ENCODE assay signal across 21 cellular contexts in genomic region chr12:108097160-108097911, GRCh38. TPM values are rescaled to one million over a fixed set of nuclear protein-coding genes. Genes with fewer than 3 reads are reported as not detected.
DNase-seq lines count a peak whose midpoint lies in the region; ATAC-seq, FAIRE-seq and TF ChIP-seq lines count a peak whose summit lies in the region.
"Had no signal": no experiment of that assay in that cellular context is flagged by ENCODE, and none has a peak within 500 bp of the region (broad histone marks: within the 10 kb centered on the region; RNA-seq: fewer than 3 reads in every experiment).

No MANE protein-coding gene starts in this region.

- no peak for FAIRE-seq in K562 (lab: Jason Lieb, UNC)
- FAIRE-seq: GM12892, GM19239, H54 had no signal

- in situ Hi-C loops in K562 (cut with MboI): loop anchor here (5.0 kb wide), 1 partner anchor 100 kb away; no protein-coding TSS in a partner anchor

- TF ChIP-seq POLR2A in K562 (conservative IDR thresholded peaks at IDR 0.05): no peak

- no peak overlapping the region for H2AFZ ChIP-seq in K562 (ENCODE audit: low read depth, low read length)
- H2AFZ ChIP-seq: GM23248 had no signal

- intact Hi-C loops in Right ventricle myocardium inferior (cut with DNase I) (loop anchor here (10.0 kb wide), 1 partner anchor 357 kb away; no protein-coding TSS in a partner anchor), left ventricle myocardium inferior (cut with micrococcal nuclease) (no loop called here), K562 (cut with micrococcal nuclease) (loop anchor here (10.0 kb wide), 1 partner anchor 397 kb away; no protein-coding TSS in a partner anchor), aorta (cut with DNase I) (loop anchor here (5.0 kb wide), 2 partner anchors 105 to 360 kb away; no protein-coding TSS in a partner anchor)

- no peak for TF ChIP-seq RAD21 in K562 (CRISPR knock-in tag; conservative IDR thresholded peaks at IDR 0.05 in 1 of 2, IDR thresholded peaks at IDR 0.05 in 1 of 2)

- no peak overlapping the region for H3K4me3 ChIP-seq in left ventricle myocardium inferior
- no peak overlapping the region for H3K4me3 ChIP-seq in K562
- H3K4me3 ChIP-seq in aorta (ENCODE audit: low read length in 2 of 2): no peak overlapping the region
- H3K4me3 ChIP-seq: BLaER1, GM23248 had no signal

- WGBS in K562 (ENCODE audit: insufficient coverage, low coverage, missing lambda C conversion rate): 15% methylated on average over 3 of the region's 3 CpGs
- WGBS in aorta, 2 donors: 66 to 75% methylated on average over 3 of the region's 3 CpGs

- H3K27ac ChIP-seq in left ventricle myocardium inferior (replicated peaks): no peak overlapping the region
- no peak overlapping the region for H3K27ac ChIP-seq in K562 (ENCODE audit: extremely low read depth, low read depth, low read length)
- no peak overlapping the region for H3K27ac ChIP-seq in aorta (ENCODE audit: low read depth in 1 of 2, low read length in 2 of 2)
- H3K27ac ChIP-seq: 22Rv1, BLaER1, GM23248, HL-60 had no signal

- no TSS peak for BruUV-seq in K562 (replicated peaks; lab: Mats Ljungman, UMichigan)

- H4K20me1 ChIP-seq in K562 (replicated peaks; ENCODE audit: control insufficient read depth, insufficient read depth, low read length): no peaks in the 10 kb centered on the region
- H4K20me1 ChIP-seq: BLaER1 had no signal

- no peak overlapping the region for H3K9ac ChIP-seq in K562 (ENCODE audit: insufficient read depth in 1 of 2, low read depth in 2 of 2, low read length in 2 of 2)
- H3K9ac ChIP-seq: BLaER1, GM23248 had no signal

- TF ChIP-seq EP300 in K562 (IDR thresholded peaks at IDR 0.05; ENCODE audit: low read length): no peak

- H3K27me3 ChIP-seq in left ventricle myocardium inferior (ENCODE audit: low read depth): peaks cover 94% of the 10 kb centered on the region
- peaks cover 9 to 11% of the 10 kb centered on the region in 2 experiments; a peak in 3 of 5 replicates for H3K27me3 ChIP-seq in K562 (ENCODE audit: control insufficient read depth in 2 of 2, insufficient read depth in 2 of 2, low read length in 2 of 2)
- peaks cover 0 to 2% of the 10 kb centered on the region in 2 donors for H3K27me3 ChIP-seq in aorta (ENCODE audit: control insufficient read depth in 1 of 2, insufficient read depth in 2 of 2, low read length in 1 of 2)
- H3K27me3 ChIP-seq: BLaER1 had no signal

- H3K4me1 ChIP-seq in left ventricle myocardium inferior (no peaks in the 10 kb centered on the region), K562 (replicated peaks in 1 of 2; ENCODE audit: control insufficient read depth in 2 of 2, insufficient read depth in 2 of 2, low read length in 2 of 2) (peaks cover 4 to 10% of the 10 kb centered on the region in 2 experiments; a peak in 4 of 5 replicates), aorta (ENCODE audit: control insufficient read depth in 1 of 2, insufficient read depth in 2 of 2, low read length in 2 of 2) (no peaks in the 10 kb centered on the region)
- H3K4me1 ChIP-seq: BLaER1, Caco-2 had no signal

- H3K79me2 ChIP-seq in K562 (ENCODE audit: control insufficient read depth, insufficient read depth, low read length): no peaks in the 10 kb centered on the region

- CTCF ChIA-PET in K562 (lab: Yijun Ruan, JAX; ENCODE audit: low intra/inter-chr PET ratio): interaction anchor here (0.6 kb wide), 1 partner anchor 98 kb away, joined by 3 read pairs; no protein-coding TSS in a partner anchor

- H3K4me2 ChIP-seq in K562 (ENCODE audit: insufficient read depth, low read length): no peak overlapping the region
- H3K4me2 ChIP-seq: BLaER1 had no signal

- ATAC-seq in Right ventricle myocardium inferior (peak; percentile 87), K562 (no peak), aorta (ENCODE audit: low FRiP score) (peak; percentile 44), GM19351 (IDR thresholded peaks at IDR 0.05; ENCODE audit: unreplicated experiment) (no peak)
- ATAC-seq: HCT116 had no signal

- POLR2A ChIA-PET in K562 (lab: Yijun Ruan, JAX): no interaction called here

- H3K9me1 ChIP-seq in K562 (ENCODE audit: control insufficient read depth, insufficient read depth, low read length): no peaks in the 10 kb centered on the region

- TF ChIP-seq CTCF in left ventricle myocardium inferior (IDR thresholded peaks at IDR 0.05; ENCODE audit: borderline replicate concordance) (no peak), K562 (IDR thresholded peaks at IDR 0.05 in 2 of 3, conservative IDR thresholded peaks at IDR 0.05 in 1 of 3; ENCODE audit: insufficient read depth in 2 of 3, low read depth in 1 of 3, low read length in 3 of 3) (no peak)

- H3K9me3 ChIP-seq in left ventricle myocardium inferior (replicated peaks): no peaks in the 10 kb centered on the region
- no peaks in the 10 kb centered on the region for H3K9me3 ChIP-seq in K562 (replicated peaks; ENCODE audit: control insufficient read depth, insufficient read depth, low read depth, low read length)
- H3K9me3 ChIP-seq in aorta (ENCODE audit: control insufficient read depth, low read length): no peaks in the 10 kb centered on the region
- H3K9me3 ChIP-seq: BLaER1, Caco-2 had no signal

- no peak for DNase-seq in Right ventricle myocardium inferior (ENCODE audit: missing footprints)
- no peak for DNase-seq in left ventricle myocardium inferior
- DNase-seq in K562 (ENCODE audit: extremely low read depth in 1 of 4, low spot score in 3 of 4): peak in 2 of 4 experiments; percentile 24 to 26
- DNase-seq in islet precursor cell: peak; percentile 24
- no peak for DNase-seq in aorta
- DNase-seq in activated CD4-positive, alpha-beta T cell treated with anti-CD3 and anti-CD28 coated beads for 48 hours: no peak
- no peak for DNase-seq in 8988T
- DNase-seq: AML-193; Caco-2; CD8-positive, alpha-beta memory T cell; DND-41; GDM1; GM23248 had no signal

- H3K36me3 ChIP-seq in left ventricle myocardium inferior (no peaks in the 10 kb centered on the region), K562 (ENCODE audit: control insufficient read depth, insufficient read depth, low read length) (no peaks in the 10 kb centered on the region), aorta (ENCODE audit: control insufficient read depth in 1 of 2, insufficient read depth in 2 of 2, low read length in 1 of 2) (no peaks in the 10 kb centered on the region)
- H3K36me3 ChIP-seq: BLaER1 had no signal

TF ChIP-seq in K562, 482 proteins besides CTCF, POLR2A, EP300 and RAD21:
- no peak for TF ChIP-seq RCOR1 (IDR thresholded peaks at IDR 0.05; ENCODE audit: borderline replicate concordance in 1 of 2, low read depth in 2 of 2, low read length in 2 of 2)
- TF ChIP-seq, protein P1, sequence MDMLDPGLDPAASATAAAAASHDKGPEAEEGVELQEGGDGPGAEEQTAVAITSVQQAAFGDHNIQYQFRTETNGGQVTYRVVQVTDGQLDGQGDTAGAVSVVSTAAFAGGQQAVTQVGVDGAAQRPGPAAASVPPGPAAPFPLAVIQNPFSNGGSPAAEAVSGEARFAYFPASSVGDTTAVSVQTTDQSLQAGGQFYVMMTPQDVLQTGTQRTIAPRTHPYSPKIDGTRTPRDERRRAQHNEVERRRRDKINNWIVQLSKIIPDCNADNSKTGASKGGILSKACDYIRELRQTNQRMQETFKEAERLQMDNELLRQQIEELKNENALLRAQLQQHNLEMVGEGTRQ (CRISPR knock-in tag; IDR thresholded peaks at IDR 0.05): peak; percentile 21; the same call in 1 of the 2 replicates
- TF ChIP-seq ETS2 (tag; IDR thresholded peaks at IDR 0.05; ENCODE audit: borderline replicate concordance, poor library complexity, severe bottlenecking): no peak
- TF ChIP-seq, protein P2, sequence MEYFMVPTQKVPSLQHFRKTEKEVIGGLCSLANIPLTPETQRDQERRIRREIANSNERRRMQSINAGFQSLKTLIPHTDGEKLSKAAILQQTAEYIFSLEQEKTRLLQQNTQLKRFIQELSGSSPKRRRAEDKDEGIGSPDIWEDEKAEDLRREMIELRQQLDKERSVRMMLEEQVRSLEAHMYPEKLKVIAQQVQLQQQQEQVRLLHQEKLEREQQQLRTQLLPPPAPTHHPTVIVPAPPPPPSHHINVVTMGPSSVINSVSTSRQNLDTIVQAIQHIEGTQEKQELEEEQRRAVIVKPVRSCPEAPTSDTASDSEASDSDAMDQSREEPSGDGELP (CRISPR knock-in tag; IDR thresholded peaks at IDR 0.05; ENCODE audit: borderline replicate concordance): no peak
- no peak for TF ChIP-seq PCBP1 (IDR thresholded peaks at IDR 0.05; ENCODE audit: low read depth, low read length, poor library complexity, severe bottlenecking)
- peak; percentile 92 for TF ChIP-seq NFYB (IDR thresholded peaks at IDR 0.05; ENCODE audit: extremely low read depth, insufficient read length)
- peak; percentile 57 for TF ChIP-seq RBM25 (IDR thresholded peaks at IDR 0.05; ENCODE audit: low read depth, low read length, severe bottlenecking)

RNA-seq across cellular contexts. Expression of gene WSCD2, which starts 31.8 kb away (rescaled TPM):
- 0.73 TPM for total RNA-seq in Right ventricle myocardium inferior
- 0.14 TPM for total RNA-seq in left ventricle myocardium inferior
- 0.65 and 4.6 TPM in 2 replicates for total RNA-seq in K562 (2011; cell fraction: chromatin; rRNA removed; ENCODE audit: low replicate concordance)
- 0.33 and 1.8 TPM in 2 replicates for total RNA-seq in K562 (2011; cell fraction: nucleolus; rRNA removed)
- 2.8 and 3.4 TPM in 2 replicates for total RNA-seq in K562 (2011; cell fraction: nucleoplasm; rRNA removed)
- total RNA-seq in K562 (2014; rRNA removed): 4.0 and 4.9 TPM in 2 replicates
- 3.0 TPM in 2 replicates for total RNA-seq in K562 (2014; rRNA removed; fragmentation: Illumina TruSeq; extraction: Trizol)
- 13.9 and 14.1 TPM in 2 replicates for total RNA-seq in K562 (2015; rRNA removed; fragmentation: Illumina TruSeq; extraction: Trizol)
- 4.0 and 5.0 TPM in 2 replicates for total RNA-seq in K562 (2021)
- 0.88 and 0.91 TPM in 2 replicates for polyA plus RNA-seq in K562 (2011; rRNA removed)
- 0.15 and 0.38 TPM in 2 replicates for polyA plus RNA-seq in K562 (2011; cell fraction: cytosol; rRNA removed)
- 0.50 and 1.4 TPM in 2 replicates for polyA plus RNA-seq in K562 (2011; cell fraction: nucleus; rRNA removed)
- 9.3 and 12.5 TPM in 2 replicates for polyA plus RNA-seq in K562 (2012)
- polyA plus RNA-seq in K562 (2014; fragmentation: Illumina TruSeq; extraction: Trizol): 2.8 and 5.2 TPM in 2 replicates
- under 1 TPM; 0.72 to 0.89 TPM for polyA plus RNA-seq in K562 (2014; fragmentation: Nextera tagmentation; extraction: Ambion mirVana)
- polyA plus RNA-seq in K562 (2014; rRNA removed): 4.1 and 6.0 TPM in 2 replicates
- polyA minus RNA-seq in K562 (2011; rRNA and poly(A)+ RNA removed): 0.11 and 0.57 TPM in 2 replicates
- 1.2 TPM in 1 of 2 replicates, not detected in the other for polyA minus RNA-seq in K562 (2011; cell fraction: cytosol; rRNA and poly(A)+ RNA removed)
- polyA minus RNA-seq in K562 (2011; cell fraction: nucleus; rRNA and poly(A)+ RNA removed): 0.67 and 3.7 TPM in 2 replicates
- 1 to 10 TPM; 5.6 to 9.7 TPM for total RNA-seq in aorta
- polyA plus RNA-seq in aorta: under 1 TPM in 1 of 2 donors, not detected in 1; 0.75 TPM
- total RNA-seq: Caco-2; CD8-positive, alpha-beta memory T cell; GM23248 had no signal
- polyA plus RNA-seq: GM23248 had no signal

Comparison
In these comparisons a context has a peak if more than half of its experiments do, and no peak if none do; other contexts are left out.
1. ATAC-seq: peak in Right ventricle myocardium inferior (single experiment) and aorta (single experiment); none in K562 (single experiment) and GM19351 (single experiment).